ENCODE assay signal across 18 cellular contexts in the genomic region with DNA sequence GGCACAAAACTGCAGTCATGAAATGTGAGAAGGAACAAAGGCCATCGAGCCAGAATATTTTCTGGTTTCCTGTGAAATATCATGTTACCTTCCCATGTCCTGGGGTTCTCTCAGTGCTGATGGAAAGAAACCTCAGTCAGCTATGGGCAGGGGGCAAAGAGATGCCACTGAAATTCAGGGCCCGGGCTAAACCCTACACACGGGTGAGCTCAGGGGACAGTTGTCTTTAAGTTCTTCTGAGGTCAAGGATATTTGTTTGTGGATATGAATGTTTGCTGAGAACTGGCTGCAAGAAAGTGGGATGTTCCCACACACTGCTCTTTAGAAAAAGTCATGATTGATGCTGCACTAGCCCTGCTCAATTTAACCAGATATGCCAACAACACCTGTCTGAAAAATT.
"Had no signal": no experiment of that assay in that cellular context is flagged by ENCODE, and none has a peak within 500 bp of the region (broad histone marks: within the 10 kb centered on the region; RNA-seq: fewer than 3 reads in every experiment).

No MANE protein-coding gene starts in this region.

- DNase-seq: colonic mucosa; effector CD8-positive, alpha-beta T cell; heart left ventricle; hippocampal formation; left colon; left ventricle myocardium superior; mesenchymal stem cell; midbrain; posterior cingulate gyrus; sigmoid colon; stimulated activated naive CD4-positive, alpha-beta T cell; stomach; substantia nigra; transverse colon had no signal

- H3K36me3 ChIP-seq: colonic mucosa, heart left ventricle, right atrium auricular region, sigmoid colon, stomach, thoracic aorta, transverse colon had no signal

- H3K27ac ChIP-seq: colonic mucosa, heart left ventricle, right atrium auricular region, sigmoid colon, skin epidermis, stomach, thoracic aorta, transverse colon had no signal

- H3K4me1 ChIP-seq: colonic mucosa, heart left ventricle, right atrium auricular region, sigmoid colon, stomach, transverse colon had no signal

- H3K4me3 ChIP-seq: colonic mucosa, heart left ventricle, lung, right atrium auricular region, sigmoid colon, skin epidermis, stomach, thoracic aorta, transverse colon had no signal

- H3K9me3 ChIP-seq: colonic mucosa, heart left ventricle, right atrium auricular region, sigmoid colon, stomach, thoracic aorta, transverse colon had no signal

- ATAC-seq: heart left ventricle, left colon, left ventricle myocardium superior had no signal
